ENCODE assay signal across 15 cellular contexts in the genomic region with DNA sequence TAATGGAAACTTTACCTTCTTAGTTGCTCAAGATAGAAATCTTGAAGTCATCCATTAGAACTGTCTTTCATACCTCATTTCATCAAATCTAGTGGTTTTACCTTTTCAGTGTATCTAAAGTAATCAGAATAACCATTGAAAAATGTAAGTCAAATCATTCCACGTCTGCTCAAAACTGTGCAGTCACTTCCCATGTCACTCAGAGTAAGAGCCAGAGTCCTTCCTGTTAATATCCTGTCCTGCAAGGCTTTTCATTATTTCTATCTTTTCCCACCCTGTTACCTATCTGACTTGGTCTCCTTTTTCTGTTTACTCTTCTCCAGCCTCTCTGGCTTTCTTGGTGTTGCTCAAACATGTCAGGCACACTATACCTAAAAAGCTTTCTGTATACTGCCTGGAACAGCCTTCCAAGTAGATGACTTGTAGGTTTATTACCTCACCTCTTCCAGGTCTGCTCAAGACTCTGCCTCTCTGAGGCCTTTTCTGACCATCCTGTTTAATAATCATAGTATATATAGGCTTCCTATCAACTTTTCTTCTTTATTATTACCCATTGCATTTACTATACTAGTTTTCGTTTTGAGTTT. TPM values are rescaled to one million over a fixed set of nuclear protein-coding genes. Genes with fewer than 3 reads are reported as not detected.
A peak's percentile ranks its signal among the peaks of the same experiment; 100 is the strongest.
DNase-seq lines count a peak whose midpoint lies in the region; ATAC-seq, FAIRE-seq and TF ChIP-seq lines count a peak whose summit lies in the region.
"Had no signal": no experiment of that assay in that cellular context is flagged by ENCODE, and none has a peak within 500 bp of the region (broad histone marks: within the 10 kb centered on the region; RNA-seq: fewer than 3 reads in every experiment).

No MANE protein-coding gene starts in this region.

- peaks cover 7% of the 10 kb centered on the region for H3K79me1 ChIP-seq in trophoblast cell (ENCODE audit: low read length)

- H3K4ac ChIP-seq in trophoblast cell (ENCODE audit: low read depth, low read length): peak overlapping the region; percentile 89

- H3K27ac ChIP-seq in endothelial cell of umbilical vein (ENCODE audit: insufficient read depth, low read depth, low read length) (no peak overlapping the region), trophoblast cell (ENCODE audit: low read depth, low read length) (no peak overlapping the region), SJCRH30 (no peak overlapping the region)
- H3K27ac ChIP-seq: tibial nerve had no signal

- ATAC-seq in activated CD4-positive, alpha-beta T cell treated with anti-CD3 and anti-CD28 coated beads for 36 hours: no peak
- no peak for ATAC-seq in T-helper 17 cell
- ATAC-seq: activated naive CD4-positive, alpha-beta T cell treated with anti-CD3 and anti-CD28 coated beads, Interleukin-2, amount 50 U/mL, for 72 hours had no signal

- H3K14ac ChIP-seq in trophoblast cell (ENCODE audit: low read length): no peak overlapping the region

- no peak overlapping the region for H3K23ac ChIP-seq in trophoblast cell (ENCODE audit: low read length)

- intact Hi-C loops in activated CD4-positive, alpha-beta T cell treated with anti-CD3 and anti-CD28 coated beads for 36 hours (cut with DNase I, micrococcal nuclease): no loop called here
- intact Hi-C loops in endothelial cell of umbilical vein (cut with micrococcal nuclease): loop anchor here (1.0 kb wide), 1 partner anchor 9 kb away; no protein-coding TSS in a partner anchor

- H3K36me3 ChIP-seq in endothelial cell of umbilical vein (ENCODE audit: control insufficient read depth in 2 of 2, extremely low read depth in 1 of 2, insufficient read depth in 2 of 2, low read length in 2 of 2): peaks cover 2 to 5% of the 10 kb centered on the region in 2 experiments
- peaks cover 11 to 17% of the 10 kb centered on the region in 2 experiments for H3K36me3 ChIP-seq in trophoblast cell (ENCODE audit: control insufficient read depth in 1 of 2, insufficient read depth in 2 of 2, low read length in 2 of 2)
- peaks cover 43% of the 10 kb centered on the region for H3K36me3 ChIP-seq in SJCRH30

- H3K9me3 ChIP-seq in T-helper 17 cell (ENCODE audit: control insufficient read depth, low read length, poor library complexity, severe bottlenecking) (no peaks in the 10 kb centered on the region), endothelial cell of umbilical vein (replicated peaks; ENCODE audit: control insufficient read depth, insufficient read depth, low read length) (no peaks in the 10 kb centered on the region), trophoblast cell (ENCODE audit: insufficient read depth, low read depth, low read length) (peaks cover 6% of the 10 kb centered on the region), SJCRH30 (replicated peaks) (no peaks in the 10 kb centered on the region; the same call in 1 of the 2 replicates)

- TF ChIP-seq POLR2A in endothelial cell of umbilical vein (IDR thresholded peaks at IDR 0.05; ENCODE audit: low read depth, low read length): no peak

- WGBS in trophoblast cell (ENCODE audit: extremely low coverage, insufficient coverage, insufficient read length): no CpG with 5 or more reads among the region's 2 CpGs

- H2AFZ ChIP-seq in endothelial cell of umbilical vein (ENCODE audit: low read depth, low read length) (no peak overlapping the region), trophoblast cell (ENCODE audit: insufficient read depth, low read length, poor library complexity) (no peak overlapping the region)

- H3K79me2 ChIP-seq in endothelial cell of umbilical vein (ENCODE audit: control insufficient read depth, insufficient read depth, low read length) (peaks cover 74% of the 10 kb centered on the region), trophoblast cell (ENCODE audit: control insufficient read depth, insufficient read depth, low read length, poor library complexity) (peaks cover 16% of the 10 kb centered on the region)

- H2BK5ac ChIP-seq in trophoblast cell (ENCODE audit: low read depth, low read length, poor library complexity): no peak overlapping the region

- CTCF ChIA-PET in activated CD4-positive, alpha-beta T cell treated with anti-CD3 and anti-CD28 coated beads for 36 hours (lab: Charles Lee): no interaction called here
- CTCF ChIA-PET in endothelial cell of umbilical vein (lab: Charles Lee): no interaction called here

- no peak overlapping the region for H3K18ac ChIP-seq in trophoblast cell (ENCODE audit: low read length)

- no peak overlapping the region for H4K8ac ChIP-seq in trophoblast cell (ENCODE audit: low read depth, low read length)

- no peak overlapping the region for H2BK12ac ChIP-seq in trophoblast cell (ENCODE audit: low read length)

- H2BK120ac ChIP-seq in trophoblast cell (ENCODE audit: insufficient read depth, low read length, poor library complexity): no peak overlapping the region

- H2AK5ac ChIP-seq in trophoblast cell (ENCODE audit: low read length): no peak overlapping the region

- H3K4me1 ChIP-seq in endothelial cell of umbilical vein (ENCODE audit: control insufficient read depth, extremely low read depth, insufficient read depth, low read length) (peaks cover 30% of the 10 kb centered on the region), trophoblast cell (ENCODE audit: control insufficient read depth in 1 of 2, insufficient read depth in 2 of 2, low read length in 2 of 2) (peaks cover 0 to 6% of the 10 kb centered on the region in 2 experiments), SJCRH30 (no peaks in the 10 kb centered on the region; the same call in 1 of the 2 replicates)

- peaks cover 44% of the 10 kb centered on the region for H3K36me3 Mint-ChIP-seq in activated CD4-positive, alpha-beta T cell treated with anti-CD3 and anti-CD28 coated beads for 36 hours (ENCODE audit: low read depth)
- H3K36me3 Mint-ChIP-seq in T-helper 17 cell (ENCODE audit: low read depth): peaks cover 6% of the 10 kb centered on the region

- no peaks in the 10 kb centered on the region for H4K20me1 ChIP-seq in endothelial cell of umbilical vein (replicated peaks; ENCODE audit: control insufficient read depth, extremely low read depth, insufficient read depth, low read length)

- H3K27me3 ChIP-seq in endothelial cell of umbilical vein (ENCODE audit: control insufficient read depth in 2 of 2, insufficient read depth in 2 of 2, low read length in 2 of 2) (no peaks in the 10 kb centered on the region), trophoblast cell (ENCODE audit: insufficient read depth, low read length) (no peaks in the 10 kb centered on the region), SJCRH30 (no peaks in the 10 kb centered on the region)
- H3K27me3 ChIP-seq: tibial nerve had no signal

- H3K9me1 ChIP-seq in endothelial cell of umbilical vein (replicated peaks; ENCODE audit: control insufficient read depth, extremely low read depth, insufficient read depth, low read length): no peaks in the 10 kb centered on the region

- FAIRE-seq in endothelial cell of umbilical vein (lab: Jason Lieb, UNC) (no peak), HTR-8/SVneo (lab: Jason Lieb, UNC) (no peak)
- FAIRE-seq: frontal cortex, small intestine had no signal

- dilution Hi-C loops in endothelial cell of umbilical vein (cut with MboI; ENCODE audit: extremely low pct_ligation_motif_present, low sequenced_read_pairs): no loop called here

- POLR2A ChIA-PET in activated CD4-positive, alpha-beta T cell treated with anti-CD3 and anti-CD28 coated beads for 36 hours (lab: Charles Lee): no interaction called here
- POLR2A ChIA-PET in endothelial cell of umbilical vein (lab: Charles Lee): no interaction called here

- no peak overlapping the region for H4K12ac ChIP-seq in trophoblast cell (ENCODE audit: low read depth, low read length)

- H3K9ac ChIP-seq in endothelial cell of umbilical vein (replicated peaks; ENCODE audit: extremely low read depth, insufficient read depth, low read length) (no peak overlapping the region), trophoblast cell (ENCODE audit: low read length) (no peak overlapping the region)

- H3K27ac Mint-ChIP-seq in activated CD4-positive, alpha-beta T cell treated with anti-CD3 and anti-CD28 coated beads for 36 hours: peak overlapping the region; percentile 0
- peak overlapping the region; percentile 72 for H3K27ac Mint-ChIP-seq in T-helper 17 cell
- H3K27ac Mint-ChIP-seq: activated CD4-positive, alpha-beta T cell treated with anti-CD3 and anti-CD28 coated beads, Interleukin-2, amount 10 ng/mL, durations not matched to agents 7 days and 5 days had no signal

- H3K4me3 ChIP-seq in endothelial cell of umbilical vein (replicated peaks in 1 of 3; ENCODE audit: insufficient read depth in 1 of 3, low read depth in 1 of 3, low read length in 3 of 3) (no peak overlapping the region), trophoblast cell (ENCODE audit: low read depth, low read length) (no peak overlapping the region), SJCRH30 (no peak overlapping the region)
- H3K4me3 ChIP-seq: tibial nerve had no signal

- TF ChIP-seq CTCF in endothelial cell of umbilical vein (IDR thresholded peaks at IDR 0.05; ENCODE audit: extremely low read depth in 1 of 2, insufficient read depth in 1 of 2, low read depth in 1 of 2, low read length in 2 of 2): no peak

- H4K91ac ChIP-seq in trophoblast cell (ENCODE audit: low read depth, low read length): no peak overlapping the region

- peak overlapping the region; percentile 15 for H3K4me3 Mint-ChIP-seq in activated CD4-positive, alpha-beta T cell treated with anti-CD3 and anti-CD28 coated beads for 36 hours
- peak overlapping the region; percentile 51 for H3K4me3 Mint-ChIP-seq in T-helper 17 cell

- H3K27me3 Mint-ChIP-seq in activated CD4-positive, alpha-beta T cell treated with anti-CD3 and anti-CD28 coated beads for 36 hours: no peaks in the 10 kb centered on the region
- H3K27me3 Mint-ChIP-seq in T-helper 17 cell: no peaks in the 10 kb centered on the region
- H3K27me3 Mint-ChIP-seq: activated CD4-positive, alpha-beta T cell treated with anti-CD3 and anti-CD28 coated beads, Interleukin-2, amount 10 ng/mL, durations not matched to agents 7 days and 5 days had no signal

- no peak for DNase-seq in activated CD4-positive, alpha-beta T cell treated with anti-CD3 and anti-CD28 coated beads for 36 hours
- DNase-seq in activated CD4-positive, alpha-beta T cell treated with anti-CD3 and anti-CD28 coated beads for 48 hours: no peak
- DNase-seq in T-helper 17 cell (no peak), endothelial cell of umbilical vein (ENCODE audit: low read depth, low spot score) (peak; percentile 32), trophoblast cell (no peak), NCI-H1694 treated with DMSO at 0.1 percent for 48 hours (lab: John Stamatoyannopoulos, UW) (no peak), HTR-8/SVneo (ENCODE audit: insufficient read length, low spot score) (no peak), SJCRH30 (no peak)
- DNase-seq: activated CD4-positive, alpha-beta T cell treated with anti-CD3 and anti-CD28 coated beads, Interleukin-2, amount 10 ng/mL, durations not matched to agents 7 days and 5 days; kidney glomerular epithelial cell; NK-92 treated with Interleukin-12 subunit alpha and Interleukin-12 subunit beta, amount 100 ng/mL, for 24 hours; small intestine had no signal

- BruUV-seq in endothelial cell of umbilical vein (replicated peaks; lab: Mats Ljungman, UMichigan): no TSS peak

- peaks cover 2% of the 10 kb centered on the region for H3K9me3 Mint-ChIP-seq in activated CD4-positive, alpha-beta T cell treated with anti-CD3 and anti-CD28 coated beads for 36 hours (ENCODE audit: low read depth)

- H3K4me2 ChIP-seq in endothelial cell of umbilical vein (ENCODE audit: insufficient read depth, low read length) (peak overlapping the region; percentile 86), trophoblast cell (ENCODE audit: low read length) (no peak overlapping the region)

- peaks cover 24% of the 10 kb centered on the region for H3K4me1 Mint-ChIP-seq in activated CD4-positive, alpha-beta T cell treated with anti-CD3 and anti-CD28 coated beads for 36 hours
- H3K4me1 Mint-ChIP-seq in T-helper 17 cell: peaks cover 34% of the 10 kb centered on the region

RNA-seq across cellular contexts. Expression of gene C2orf69, which starts 3.4 kb away (rescaled TPM):
- 10 to 100 TPM; 12.4 to 15.3 TPM for total RNA-seq in activated CD4-positive, alpha-beta T cell treated with anti-CD3 and anti-CD28 coated beads for 36 hours
- total RNA-seq in T-helper 17 cell (10 to 100 TPM; 13.5 to 18.0 TPM), endothelial cell of umbilical vein (11.4 and 12.9 TPM in 2 replicates)
- polyA plus RNA-seq in endothelial cell of umbilical vein: 1.7 and 2.0 TPM in 2 replicates
- polyA plus RNA-seq in endothelial cell of umbilical vein (2011; cell fraction: cytosol; rRNA removed): 1.9 and 2.3 TPM in 2 replicates
- polyA plus RNA-seq in endothelial cell of umbilical vein (2011; cell fraction: nucleus; rRNA removed): 0.94 and 1.7 TPM in 2 replicates
- 6.9 and 9.9 TPM in 2 replicates for polyA plus RNA-seq in endothelial cell of umbilical vein (2012)
- 3.1 and 3.4 TPM in 2 replicates for polyA minus RNA-seq in endothelial cell of umbilical vein
- polyA minus RNA-seq in endothelial cell of umbilical vein (2011; cell fraction: cytosol; rRNA and poly(A)+ RNA removed): 4.0 TPM
- 3.3 and 4.4 TPM in 2 replicates for polyA minus RNA-seq in endothelial cell of umbilical vein (2011; cell fraction: nucleus; rRNA and poly(A)+ RNA removed)
- polyA plus RNA-seq in trophoblast cell (2013): 7.7 and 7.9 TPM in 2 replicates
- 19.4 and 20.7 TPM in 2 replicates for total RNA-seq in SJCRH30 (2014; rRNA removed; shearing (Covaris generic))

RNA-seq across cellular contexts. Expression of gene TYW5, which starts 40.8 kb away (rescaled TPM):
- 10 to 100 TPM in 1 of 2 experiments, 1 to 10 TPM in 1; 9.6 to 10.1 TPM for total RNA-seq in activated CD4-positive, alpha-beta T cell treated with anti-CD3 and anti-CD28 coated beads for 36 hours
- total RNA-seq in T-helper 17 cell: 10 to 100 TPM in 1 of 2 donors, 1 to 10 TPM in 1; 9.4 to 15.7 TPM
- 8.5 and 8.9 TPM in 2 replicates for total RNA-seq in endothelial cell of umbilical vein
- 1.7 and 2.6 TPM in 2 replicates for polyA plus RNA-seq in endothelial cell of umbilical vein
- 2.3 and 2.8 TPM in 2 replicates for polyA plus RNA-seq in endothelial cell of umbilical vein (2011; cell fraction: cytosol; rRNA removed)
- polyA plus RNA-seq in endothelial cell of umbilical vein (2011; cell fraction: nucleus; rRNA removed): 9.7 and 12.6 TPM in 2 replicates
- 6.6 and 6.9 TPM in 2 replicates for polyA plus RNA-seq in endothelial cell of umbilical vein (2012)
- polyA minus RNA-seq in endothelial cell of umbilical vein: 3.2 and 4.4 TPM in 2 replicates
- polyA minus RNA-seq in endothelial cell of umbilical vein (2011; cell fraction: cytosol; rRNA and poly(A)+ RNA removed): 1.4 TPM
- polyA minus RNA-seq in endothelial cell of umbilical vein (2011; cell fraction: nucleus; rRNA and poly(A)+ RNA removed): 9.4 and 13.2 TPM in 2 replicates
- polyA plus RNA-seq in trophoblast cell (2013): 4.1 and 4.4 TPM in 2 replicates
- 9.8 and 11.8 TPM in 2 replicates for total RNA-seq in SJCRH30 (2014; rRNA removed; shearing (Covaris generic))

RNA-seq across cellular contexts. Expression of gene MAIP1, which starts 40.9 kb away (rescaled TPM):
- 10 to 100 TPM; 26.1 to 27.5 TPM for total RNA-seq in activated CD4-positive, alpha-beta T cell treated with anti-CD3 and anti-CD28 coated beads for 36 hours
- total RNA-seq in T-helper 17 cell: 10 to 100 TPM; 19.8 to 29.4 TPM
- 17.7 and 17.9 TPM in 2 replicates for total RNA-seq in endothelial cell of umbilical vein
- 12.0 and 14.4 TPM in 2 replicates for polyA plus RNA-seq in endothelial cell of umbilical vein
- polyA plus RNA-seq in endothelial cell of umbilical vein (2011; cell fraction: cytosol; rRNA removed): 12.1 and 14.4 TPM in 2 replicates
- 6.8 and 7.4 TPM in 2 replicates for polyA plus RNA-seq in endothelial cell of umbilical vein (2011; cell fraction: nucleus; rRNA removed)
- polyA plus RNA-seq in endothelial cell of umbilical vein (2012): 19.5 and 25.0 TPM in 2 replicates
- 6.6 and 9.5 TPM in 2 replicates for polyA minus RNA-seq in endothelial cell of umbilical vein
- 15.2 TPM for polyA minus RNA-seq in endothelial cell of umbilical vein (2011; cell fraction: cytosol; rRNA and poly(A)+ RNA removed)
- 13.5 and 13.8 TPM in 2 replicates for polyA minus RNA-seq in endothelial cell of umbilical vein (2011; cell fraction: nucleus; rRNA and poly(A)+ RNA removed)
- polyA plus RNA-seq in trophoblast cell (2013): 17.8 and 18.6 TPM in 2 replicates
- total RNA-seq in SJCRH30 (2014; rRNA removed; shearing (Covaris generic)): 26.9 and 31.1 TPM in 2 replicates
